27 cellular contexts compared by ENCODE assay signal in genomic region chr4:156496797-156497196, GRCh38.
A peak's percentile ranks its signal among the peaks of the same experiment; 100 is the strongest.
DNase-seq lines count a peak whose midpoint lies in the region; ATAC-seq, FAIRE-seq and TF ChIP-seq lines count a peak whose summit lies in the region.
"Had no signal": no experiment of that assay in that cellular context is flagged by ENCODE, and none has a peak within 500 bp of the region (broad histone marks: within the 10 kb centered on the region; RNA-seq: fewer than 3 reads in every experiment).

No MANE protein-coding gene starts in this region.

- FAIRE-seq in GM12892 (lab: Jason Lieb, UNC): no peak
- FAIRE-seq: bronchial epithelial cell had no signal

- no peak for TF ChIP-seq CTCF in astrocyte of the cerebellum (IDR thresholded peaks at IDR 0.05; ENCODE audit: low read depth, low read length, missing control alignments)

- in situ Hi-C loops in astrocyte of the cerebellum (cut with HindIII; ENCODE audit: low sequenced_read_pairs): no loop called here

- no peak overlapping the region for H3K4me3 ChIP-seq in astrocyte of the cerebellum (ENCODE audit: low read depth, low read length)
- H3K4me3 ChIP-seq: esophagus muscularis mucosa, heart left ventricle, spleen, testis, vagina had no signal

- no peak for TF ChIP-seq POLR2A in GM12892 (IDR thresholded peaks at IDR 0.05; ENCODE audit: low read depth, low read length)

- DNase-seq in GM04503 (ENCODE audit: low read depth) (peak; percentile 93), astrocyte of the cerebellum (ENCODE audit: low read depth) (peak; percentile 88), fibroblast of the conjunctiva (ENCODE audit: low read depth) (peak; percentile 1), GM12892 (ENCODE audit: insufficient read length) (no peak), retina (no peak)
- DNase-seq: activated gamma-delta T cell; activated T-cell treated with anti-CD3 and anti-CD28 coated beads, Interleukin-2, amount 50 U/mL, for 1 hour; cortex of kidney; DMS53; GF-D8; heart left ventricle; Karpas-422; left cardiac atrium; naive B cell; NCI-H1694 treated with DMSO at 0.1 percent for 48 hours; NCI-H69; nucleus accumbens; spleen; stimulated activated CD4-positive, alpha-beta T cell treated with anti-CD3 and anti-CD28 coated beads, Interleukin-4, amount 100 ng/mL, for 24 hours; stimulated activated naive B cell treated with anti-CD40 and anti-IgM and Interleukin-4, amounts not matched to agents 10 μg/mL and 1 μg/mL and 100 μg/mL, for 72 hours; T-helper 17 cell; testis had no signal

- ATAC-seq in GM21619 (IDR thresholded peaks at IDR 0.05; ENCODE audit: unreplicated experiment) (no peak), GM21528 (IDR thresholded peaks at IDR 0.05; ENCODE audit: low FRiP score, unreplicated experiment) (no peak)
- ATAC-seq: heart left ventricle; left cardiac atrium; stimulated activated naive B cell treated with anti-CD40 and anti-IgM and Interleukin-4, amounts not matched to agents 10 μg/mL and 1 μg/mL and 100 μg/mL, for 72 hours; T-helper 17 cell had no signal

Comparison
In these comparisons a context has a peak if more than half of its experiments do, and no peak if none do; other contexts are left out.
1. DNase-seq: peak in GM04503 (single experiment), astrocyte of the cerebellum (single experiment) and fibroblast of the conjunctiva (single experiment); none in GM12892 (single experiment) and retina (single experiment).